ENCODE assay signal across 34 cellular contexts in genomic region chr11:109405671-109406070, GRCh38. TPM values are rescaled to one million over a fixed set of nuclear protein-coding genes. Genes with fewer than 3 reads are reported as not detected.
DNase-seq lines count a peak whose midpoint lies in the region; ATAC-seq, FAIRE-seq and TF ChIP-seq lines count a peak whose summit lies in the region.
"Had no signal": no experiment of that assay in that cellular context is flagged by ENCODE, and none has a peak within 500 bp of the region (broad histone marks: within the 10 kb centered on the region; RNA-seq: fewer than 3 reads in every experiment).

No MANE protein-coding gene starts in this region.

- H3K27ac ChIP-seq in mammary epithelial cell (ENCODE audit: insufficient read depth, low read depth, low read length) (no peak overlapping the region), Peyer's patch (no peak overlapping the region), pancreas (no peak overlapping the region)
- H3K27ac ChIP-seq: dorsolateral prefrontal cortex, hepatocyte, RWPE1, thoracic aorta, vagina had no signal

- ATAC-seq in pancreas, result no peak
- ATAC-seq: activated T-cell treated with anti-CD3 and anti-CD28 coated beads, Interleukin-2, amount 50 U/mL, for 4 hours; left lobe of liver; stimulated activated naive B cell treated with anti-CD40 and anti-IgM and Interleukin-4, amounts not matched to agents 10 μg/mL and 1 μg/mL and 100 μg/mL, for 72 hours had no signal

- intact Hi-C loops in mammary epithelial cell (cut with micrococcal nuclease) (no loop called here), pancreas (cut with DNase I) (no loop called here)

- H3K9me3 ChIP-seq in mammary epithelial cell (replicated peaks; ENCODE audit: insufficient read depth, low read length) (no peaks in the 10 kb centered on the region), Peyer's patch (no peaks in the 10 kb centered on the region), pancreas (no peaks in the 10 kb centered on the region)
- H3K9me3 ChIP-seq: thoracic aorta, vagina had no signal

- H3K4me1 ChIP-seq in mammary epithelial cell (ENCODE audit: insufficient read depth, low read length) (no peaks in the 10 kb centered on the region), Peyer's patch (no peaks in the 10 kb centered on the region), pancreas (no peaks in the 10 kb centered on the region)
- H3K4me1 ChIP-seq: vagina had no signal

- no peaks in the 10 kb centered on the region for H4K20me1 ChIP-seq in mammary epithelial cell (ENCODE audit: insufficient read depth, low read length)

- TF ChIP-seq CTCF in mammary epithelial cell (conservative IDR thresholded peaks at IDR 0.05 in 1 of 2, IDR thresholded peaks at IDR 0.05 in 1 of 2; ENCODE audit: extremely low read depth in 1 of 2, insufficient read depth in 1 of 2, low read depth in 1 of 2, low read length in 2 of 2) (no peak), Peyer's patch (IDR thresholded peaks at IDR 0.05) (no peak), pancreas (IDR thresholded peaks at IDR 0.05) (no peak)

- CTCF ChIA-PET in mammary epithelial cell (lab: Charles Lee; ENCODE audit: low non-redundant PET), result no interaction called here

- H3K36me3 ChIP-seq in mammary epithelial cell (ENCODE audit: insufficient read depth, low read length) (no peaks in the 10 kb centered on the region), Peyer's patch (no peaks in the 10 kb centered on the region), pancreas (no peaks in the 10 kb centered on the region)
- H3K36me3 ChIP-seq: thoracic aorta, vagina had no signal

- no peak for TF ChIP-seq POLR2A in Peyer's patch (IDR thresholded peaks at IDR 0.05)

- dilution Hi-C loops in mammary epithelial cell (cut with HindIII; ENCODE audit: low sequenced_read_pairs), result no loop called here

- H3K27me3 ChIP-seq in mammary epithelial cell (ENCODE audit: insufficient read depth, low read length) (no peaks in the 10 kb centered on the region), Peyer's patch (no peaks in the 10 kb centered on the region), pancreas (no peaks in the 10 kb centered on the region)
- H3K27me3 ChIP-seq: dorsolateral prefrontal cortex, hepatocyte, vagina had no signal

- H3K79me2 ChIP-seq in mammary epithelial cell (ENCODE audit: insufficient read depth, low read length), result no peaks in the 10 kb centered on the region
- H3K79me2 ChIP-seq: hepatocyte had no signal

- no peak for FAIRE-seq in pancreas (lab: Jason Lieb, UNC)
- FAIRE-seq: frontal cortex, G401.6, GM18507 had no signal

- no peak overlapping the region for H3K4me3 ChIP-seq in mammary epithelial cell (replicated peaks in 1 of 3; ENCODE audit: insufficient read depth in 1 of 3, low read depth in 2 of 3, low read length in 3 of 3)
- H3K4me3 ChIP-seq in Peyer's patch, result no peak overlapping the region
- no peak overlapping the region for H3K4me3 ChIP-seq in pancreas
- H3K4me3 ChIP-seq: dorsolateral prefrontal cortex, hepatocyte, thoracic aorta, vagina had no signal

- BruUV-seq in mammary epithelial cell (replicated peaks; lab: Mats Ljungman, UMichigan), result no TSS peak

- H3K9ac ChIP-seq in mammary epithelial cell (ENCODE audit: insufficient read depth, low read length), result no peak overlapping the region

- peak; percentile 13 for DNase-seq in AG08396 (ENCODE audit: low spot score)
- DNase-seq in HT1080 (ENCODE audit: low read depth), result peak; percentile 55
- DNase-seq in mammary epithelial cell, result peak; percentile 19
- DNase-seq in iris pigment epithelial cell (ENCODE audit: low read depth), result peak; percentile 48
- DNase-seq in activated effector memory CD4-positive, alpha-beta T cell treated with anti-CD3 and anti-CD28 coated beads, Interleukin-2, amount 50 U/mL, for 16 hours, result no peak
- no peak for DNase-seq in Peyer's patch
- DNase-seq in pancreas, result no peak
- no peak for DNase-seq in OCI-M1 (lab: John Stamatoyannopoulos, UW)
- DNase-seq: activated CD4-positive, alpha-beta T cell treated with anti-CD3 and anti-CD28 coated beads for 4 hours; activated naive CD4-positive, alpha-beta T cell treated with anti-CD3 and anti-CD28 coated beads, Interleukin-2, amount 10 ng/mL, durations not matched to agents 7 days and 5 days; activated T-cell treated with anti-CD3 and anti-CD28 coated beads, Interleukin-2, amount 50 U/mL, for 4 hours; amygdala; CD4-positive, CD25-positive, alpha-beta regulatory T cell; dorsolateral prefrontal cortex; Karpas-422; naive B cell; NCI-H1048; NCI-H187; NCI-H526; nucleus accumbens; retina; stimulated activated CD4-positive, alpha-beta T cell treated with anti-CD3 and anti-CD28 coated beads, Interleukin-4, amount 100 ng/mL, for 24 hours; stimulated activated naive B cell treated with anti-CD40 and anti-IgM and Interleukin-4, amounts not matched to agents 10 μg/mL and 1 μg/mL and 100 μg/mL, for 72 hours had no signal

- in situ Hi-C loops in mammary epithelial cell (cut with MboI; ENCODE audit: low sequenced_read_pairs in 2 of 2), result no loop called here

- no peak overlapping the region for H3K4me2 ChIP-seq in mammary epithelial cell (ENCODE audit: insufficient read depth, low read depth, low read length)
- H3K4me2 ChIP-seq: hepatocyte had no signal

- H2AFZ ChIP-seq in mammary epithelial cell (ENCODE audit: low read depth, low read length), result no peak overlapping the region
- H2AFZ ChIP-seq: hepatocyte had no signal

RNA-seq across cellular contexts. Expression of gene C11orf87, which starts 16.3 kb away (rescaled TPM):
- total RNA-seq in HT1080 (2014; rRNA removed; shearing (Covaris generic)), result 0.02 TPM in 1 of 2 replicates, not detected in the other
- 0.02 and 0.15 TPM in 2 replicates for polyA plus RNA-seq in HT1080 (2015; cell fraction: cytosol; rRNA removed)
- 0.16 and 0.27 TPM in 2 replicates for polyA plus RNA-seq in HT1080 (2015; cell fraction: nucleus; rRNA removed)
- not detected for total RNA-seq in mammary epithelial cell
- 0.19 TPM for polyA plus RNA-seq in mammary epithelial cell
- polyA minus RNA-seq in mammary epithelial cell, result not detected
- total RNA-seq in Peyer's patch, result not detected
- total RNA-seq in pancreas, result not detected
- polyA plus RNA-seq in pancreas, result not detected
- total RNA-seq: activated CD8-positive, alpha-beta memory T cell treated with anti-CD3 and anti-CD28 coated beads for 36 hours; activated T-cell treated with anti-CD3 and anti-CD28 coated beads, Interleukin-2, amount 50 U/mL, for 4 hours; CD4-positive, CD25-positive, alpha-beta regulatory T cell; H4; left lobe of liver; T-helper 2 cell treated with Interferon-gamma antibody and Interleukin-4, amounts not matched to agents 100 ng/mL and 5 ng/mL, for 36 hours; thoracic aorta; vagina had no signal
- polyA plus RNA-seq: CD4-positive, CD25-positive, alpha-beta regulatory T cell; hepatocyte had no signal

Comparison
In these comparisons a context has a peak if more than half of its experiments do, and no peak if none do; other contexts are left out.
1. DNase-seq: peak in AG08396 (single experiment), HT1080 (single experiment), mammary epithelial cell (single experiment) and iris pigment epithelial cell (single experiment); none in activated effector memory CD4-positive, alpha-beta T cell treated with anti-CD3 and anti-CD28 coated beads, Interleukin-2, amount 50 U/mL, for 16 hours (single experiment), Peyer's patch (0 of 3), pancreas (0 of 6) and OCI-M1 (single experiment).